11 cellular contexts compared by ENCODE assay signal in genomic region chr11:71286701-71287643, GRCh38. TPM values are rescaled to one million over a fixed set of nuclear protein-coding genes. Genes with fewer than 3 reads are reported as not detected.
DNase-seq lines count a peak whose midpoint lies in the region; ATAC-seq and TF ChIP-seq lines count a peak whose summit lies in the region.
"Had no signal": no experiment of that assay in that cellular context is flagged by ENCODE, and none has a peak within 500 bp of the region (broad histone marks: within the 10 kb centered on the region; RNA-seq: fewer than 3 reads in every experiment).

No MANE protein-coding gene starts in this region.

- no peak for TF ChIP-seq EP300 in stomach (IDR thresholded peaks at IDR 0.05)

- H3K4me3 ChIP-seq in stomach = no peak overlapping the region
- H3K4me3 ChIP-seq: tibial artery had no signal

- 52 to 58% (median 56%) methylated on average over 13 to 14 of the region's 14 CpGs for WGBS in stomach, 5 donors

- intact Hi-C loops in stomach (cut with DNase I; ENCODE audit: low total_unique reads) = no loop called here
- intact Hi-C loops in activated naive CD4-positive, alpha-beta T cell treated with anti-CD3 and anti-CD28 coated beads for 36 hours (cut with micrococcal nuclease) = no loop called here

- H3K36me3 Mint-ChIP-seq in activated naive CD4-positive, alpha-beta T cell treated with anti-CD3 and anti-CD28 coated beads for 36 hours (ENCODE audit: low read depth) = no peaks in the 10 kb centered on the region
- H3K36me3 Mint-ChIP-seq in activated CD8-positive, alpha-beta T cell treated with anti-CD3 and anti-CD28 coated beads, Interleukin-2, amount 10 ng/mL, durations not matched to agents 7 days and 5 days (ENCODE audit: low read depth) = no peaks in the 10 kb centered on the region

- H3K4me3 Mint-ChIP-seq in activated naive CD4-positive, alpha-beta T cell treated with anti-CD3 and anti-CD28 coated beads for 36 hours = no peak overlapping the region
- H3K4me3 Mint-ChIP-seq in activated CD8-positive, alpha-beta T cell treated with anti-CD3 and anti-CD28 coated beads, Interleukin-2, amount 10 ng/mL, durations not matched to agents 7 days and 5 days = no peak overlapping the region
- H3K4me3 Mint-ChIP-seq: dendritic cell treated with granulocyte-macrophage colony-stimulating factor and Interleukin-4, amounts not matched to agents 40 ng/mL and 50 ng/mL, for 4 days had no signal

- POLR2A ChIA-PET in activated CD8-positive, alpha-beta T cell treated with anti-CD3 and anti-CD28 coated beads, Interleukin-2, amount 10 ng/mL, durations not matched to agents 7 days and 5 days (lab: Charles Lee) = no interaction called here

- no peak for ATAC-seq in activated CD8-positive, alpha-beta T cell treated with anti-CD3 and anti-CD28 coated beads, Interleukin-2, amount 10 ng/mL, durations not matched to agents 7 days and 5 days

- no peak for TF ChIP-seq POLR2A in stomach (IDR thresholded peaks at IDR 0.05)

- no peaks in the 10 kb centered on the region for H3K36me3 ChIP-seq in stomach
- H3K36me3 ChIP-seq: neutrophil, tibial artery had no signal

- H3K27ac ChIP-seq in VCaP (peak overlapping the region; percentile 100), stomach (no peak overlapping the region)
- H3K27ac ChIP-seq: neutrophil, tibial artery had no signal

- peaks cover 24% of the 10 kb centered on the region for H3K9me3 Mint-ChIP-seq in activated naive CD4-positive, alpha-beta T cell treated with anti-CD3 and anti-CD28 coated beads for 36 hours
- H3K9me3 Mint-ChIP-seq in activated CD8-positive, alpha-beta T cell treated with anti-CD3 and anti-CD28 coated beads, Interleukin-2, amount 10 ng/mL, durations not matched to agents 7 days and 5 days (ENCODE audit: insufficient read depth) = peaks cover 25% of the 10 kb centered on the region

- peaks cover 0 to 7% (median 0%) of the 10 kb centered on the region in 3 donors for H3K27me3 ChIP-seq in stomach

- no peak overlapping the region for H3K27ac Mint-ChIP-seq in activated naive CD4-positive, alpha-beta T cell treated with anti-CD3 and anti-CD28 coated beads for 36 hours
- H3K27ac Mint-ChIP-seq in activated CD8-positive, alpha-beta T cell treated with anti-CD3 and anti-CD28 coated beads, Interleukin-2, amount 10 ng/mL, durations not matched to agents 7 days and 5 days = no peak overlapping the region
- H3K27ac Mint-ChIP-seq: dendritic cell treated with granulocyte-macrophage colony-stimulating factor and Interleukin-4, amounts not matched to agents 40 ng/mL and 50 ng/mL, for 4 days had no signal

- H3K27me3 Mint-ChIP-seq in activated naive CD4-positive, alpha-beta T cell treated with anti-CD3 and anti-CD28 coated beads for 36 hours (ENCODE audit: low read depth) = peaks cover 8% of the 10 kb centered on the region
- no peaks in the 10 kb centered on the region for H3K27me3 Mint-ChIP-seq in activated CD8-positive, alpha-beta T cell treated with anti-CD3 and anti-CD28 coated beads, Interleukin-2, amount 10 ng/mL, durations not matched to agents 7 days and 5 days (ENCODE audit: low read depth)

- peaks cover 0 to 20% (median 14%) of the 10 kb centered on the region in 4 donors for H3K9me3 ChIP-seq in stomach
- H3K9me3 ChIP-seq: neutrophil had no signal

- no peaks in the 10 kb centered on the region for H3K4me1 Mint-ChIP-seq in activated naive CD4-positive, alpha-beta T cell treated with anti-CD3 and anti-CD28 coated beads for 36 hours (ENCODE audit: low read depth)
- H3K4me1 Mint-ChIP-seq in activated CD8-positive, alpha-beta T cell treated with anti-CD3 and anti-CD28 coated beads, Interleukin-2, amount 10 ng/mL, durations not matched to agents 7 days and 5 days (ENCODE audit: low read depth) = no peaks in the 10 kb centered on the region

- peaks cover 7 to 21% (median 19%) of the 10 kb centered on the region in 4 donors for H3K4me1 ChIP-seq in stomach

- TF ChIP-seq CTCF in VCaP (conservative IDR thresholded peaks at IDR 0.05) (no peak), stomach (IDR thresholded peaks at IDR 0.05) (no peak)

- DNase-seq in H4 (ENCODE audit: low spot score) = peak; percentile 84
- peak; percentile 71 for DNase-seq in iris pigment epithelial cell (ENCODE audit: low read depth)
- peak; percentile 74 for DNase-seq in stomach
- DNase-seq in cortex of kidney (lab: John Stamatoyannopoulos, UW) = no peak
- DNase-seq in activated naive CD4-positive, alpha-beta T cell treated with anti-CD3 and anti-CD28 coated beads for 36 hours = no peak
- DNase-seq in activated CD8-positive, alpha-beta T cell treated with anti-CD3 and anti-CD28 coated beads, Interleukin-2, amount 10 ng/mL, durations not matched to agents 7 days and 5 days = no peak
- DNase-seq: SW 1271 had no signal

- CTCF ChIA-PET in activated naive CD4-positive, alpha-beta T cell treated with anti-CD3 and anti-CD28 coated beads for 36 hours (lab: Charles Lee) = interaction anchor here (0.7 kb wide), 1 partner anchor 935 kb away, joined by 4 read pairs; no protein-coding TSS in a partner anchor
- CTCF ChIA-PET in activated CD8-positive, alpha-beta T cell treated with anti-CD3 and anti-CD28 coated beads, Interleukin-2, amount 10 ng/mL, durations not matched to agents 7 days and 5 days (lab: Charles Lee) = no interaction called here

RNA-seq across cellular contexts. Expression of gene SHANK2, which starts 34.6 kb away (rescaled TPM):
- not detected in 2 replicates for total RNA-seq in H4 (2014; rRNA removed; shearing (Covaris generic))
- 100 to 1,000 TPM in 1 of 5 donors, 10 to 100 TPM in 4; 15.4 to 126 (median 88.6) TPM for total RNA-seq in stomach
- polyA plus RNA-seq in stomach = 1 to 10 TPM; 1.6 to 6.2 (median 2.1) TPM
- total RNA-seq in activated naive CD4-positive, alpha-beta T cell treated with anti-CD3 and anti-CD28 coated beads for 36 hours = not detected
- total RNA-seq in activated CD8-positive, alpha-beta T cell treated with anti-CD3 and anti-CD28 coated beads, Interleukin-2, amount 10 ng/mL, durations not matched to agents 7 days and 5 days = not detected

Comparison
In these comparisons a context has a peak if more than half of its experiments do, and no peak if none do; other contexts are left out.
1. DNase-seq: peak in H4 (single experiment), iris pigment epithelial cell (single experiment) and stomach (single experiment); none in cortex of kidney (single experiment), activated naive CD4-positive, alpha-beta T cell treated with anti-CD3 and anti-CD28 coated beads for 36 hours (single experiment) and activated CD8-positive, alpha-beta T cell treated with anti-CD3 and anti-CD28 coated beads, Interleukin-2, amount 10 ng/mL, durations not matched to agents 7 days and 5 days (single experiment).
2. RNA of gene SHANK2, which starts 34.6 kb away (total RNA-seq): 15.4 to 126 TPM in stomach; not detected in activated CD8-positive, alpha-beta T cell treated with anti-CD3 and anti-CD28 coated beads, Interleukin-2, amount 10 ng/mL, durations not matched to agents 7 days and 5 days, not detected in H4 and not detected in activated naive CD4-positive, alpha-beta T cell treated with anti-CD3 and anti-CD28 coated beads for 36 hours; every median in the first group is over 10 times any median in the second.